In the genomic region with DNA sequence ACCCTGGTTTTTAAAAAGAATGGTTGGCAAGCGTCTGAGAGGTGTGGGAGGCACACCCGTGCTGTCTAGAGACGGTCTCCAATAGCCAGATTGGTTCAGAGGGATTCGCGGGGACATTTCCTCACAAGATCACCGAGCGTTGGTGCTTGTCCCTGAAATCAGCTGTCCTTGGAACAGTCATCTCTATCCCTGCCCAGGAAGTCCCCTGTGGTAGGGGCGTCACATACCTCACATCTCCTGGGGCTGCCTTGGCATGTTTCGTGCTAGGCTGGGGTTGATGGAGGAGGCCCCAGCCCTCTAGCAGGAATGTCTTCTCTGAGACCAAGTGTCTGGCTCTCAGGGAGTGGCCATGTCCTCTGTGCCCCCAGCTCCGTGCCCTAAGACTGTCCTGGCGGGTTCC, we compare ENCODE assay signal across 2 cellular contexts.
TF ChIP-seq lines count a peak whose summit lies in the region.

No MANE protein-coding gene starts in this region.

TF ChIP-seq in IMR-90, 13 proteins besides CTCF, POLR2A, EP300 and RAD21:
- no peak for TF ChIP-seq RCOR1 (IDR thresholded peaks at IDR 0.05; ENCODE audit: insufficient replicate concordance, low read length)
- TF ChIP-seq CHD1 (IDR thresholded peaks at IDR 0.05; ENCODE audit: low read depth, low read length), result no peak
- TF ChIP-seq CEBPB (IDR thresholded peaks at IDR 0.05; ENCODE audit: low read depth, low read length), result no peak
- TF ChIP-seq SMC3 (IDR thresholded peaks at IDR 0.05; ENCODE audit: low read depth, low read length), result no peak
- TF ChIP-seq MXI1 (IDR thresholded peaks at IDR 0.05; ENCODE audit: borderline replicate concordance, low read depth, low read length), result no peak
- no peak for TF ChIP-seq MAZ (IDR thresholded peaks at IDR 0.05; ENCODE audit: borderline replicate concordance, low read depth, low read length)
- TF ChIP-seq MAFK (IDR thresholded peaks at IDR 0.05; ENCODE audit: low read depth, low read length), result no peak
- no peak for TF ChIP-seq FOS (IDR thresholded peaks at IDR 0.05; ENCODE audit: low read depth, low read length)
- TF ChIP-seq BHLHE40 (IDR thresholded peaks at IDR 0.05; ENCODE audit: low read depth, low read length), result no peak
- no peak for TF ChIP-seq ELK1 (IDR thresholded peaks at IDR 0.05; ENCODE audit: borderline replicate concordance, low read depth, low read length)
- no peak for TF ChIP-seq RFX5 (IDR thresholded peaks at IDR 0.05; ENCODE audit: low read depth, low read length)
- TF ChIP-seq NFE2L2 (IDR thresholded peaks at IDR 0.05; ENCODE audit: low read depth, low read length), result no peak
- TF ChIP-seq, protein P1, sequence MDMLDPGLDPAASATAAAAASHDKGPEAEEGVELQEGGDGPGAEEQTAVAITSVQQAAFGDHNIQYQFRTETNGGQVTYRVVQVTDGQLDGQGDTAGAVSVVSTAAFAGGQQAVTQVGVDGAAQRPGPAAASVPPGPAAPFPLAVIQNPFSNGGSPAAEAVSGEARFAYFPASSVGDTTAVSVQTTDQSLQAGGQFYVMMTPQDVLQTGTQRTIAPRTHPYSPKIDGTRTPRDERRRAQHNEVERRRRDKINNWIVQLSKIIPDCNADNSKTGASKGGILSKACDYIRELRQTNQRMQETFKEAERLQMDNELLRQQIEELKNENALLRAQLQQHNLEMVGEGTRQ (IDR thresholded peaks at IDR 0.05; ENCODE audit: low read depth, low read length), result no peak

TF ChIP-seq in K562, 482 proteins besides CTCF, POLR2A, EP300 and RAD21:
- TF ChIP-seq CBFA2T2 (conservative IDR thresholded peaks at IDR 0.05), result no peak
- TF ChIP-seq, protein P2, sequence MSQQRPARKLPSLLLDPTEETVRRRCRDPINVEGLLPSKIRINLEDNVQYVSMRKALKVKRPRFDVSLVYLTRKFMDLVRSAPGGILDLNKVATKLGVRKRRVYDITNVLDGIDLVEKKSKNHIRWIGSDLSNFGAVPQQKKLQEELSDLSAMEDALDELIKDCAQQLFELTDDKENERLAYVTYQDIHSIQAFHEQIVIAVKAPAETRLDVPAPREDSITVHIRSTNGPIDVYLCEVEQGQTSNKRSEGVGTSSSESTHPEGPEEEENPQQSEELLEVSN (IDR thresholded peaks at IDR 0.05; ENCODE audit: borderline replicate concordance in 1 of 2, extremely low read depth in 1 of 2, insufficient read depth in 1 of 2, insufficient read length in 1 of 2, low read depth in 1 of 2, low read length in 1 of 2, poor library complexity in 1 of 2, severe bottlenecking in 1 of 2), result no peak
- TF ChIP-seq, protein P3, sequence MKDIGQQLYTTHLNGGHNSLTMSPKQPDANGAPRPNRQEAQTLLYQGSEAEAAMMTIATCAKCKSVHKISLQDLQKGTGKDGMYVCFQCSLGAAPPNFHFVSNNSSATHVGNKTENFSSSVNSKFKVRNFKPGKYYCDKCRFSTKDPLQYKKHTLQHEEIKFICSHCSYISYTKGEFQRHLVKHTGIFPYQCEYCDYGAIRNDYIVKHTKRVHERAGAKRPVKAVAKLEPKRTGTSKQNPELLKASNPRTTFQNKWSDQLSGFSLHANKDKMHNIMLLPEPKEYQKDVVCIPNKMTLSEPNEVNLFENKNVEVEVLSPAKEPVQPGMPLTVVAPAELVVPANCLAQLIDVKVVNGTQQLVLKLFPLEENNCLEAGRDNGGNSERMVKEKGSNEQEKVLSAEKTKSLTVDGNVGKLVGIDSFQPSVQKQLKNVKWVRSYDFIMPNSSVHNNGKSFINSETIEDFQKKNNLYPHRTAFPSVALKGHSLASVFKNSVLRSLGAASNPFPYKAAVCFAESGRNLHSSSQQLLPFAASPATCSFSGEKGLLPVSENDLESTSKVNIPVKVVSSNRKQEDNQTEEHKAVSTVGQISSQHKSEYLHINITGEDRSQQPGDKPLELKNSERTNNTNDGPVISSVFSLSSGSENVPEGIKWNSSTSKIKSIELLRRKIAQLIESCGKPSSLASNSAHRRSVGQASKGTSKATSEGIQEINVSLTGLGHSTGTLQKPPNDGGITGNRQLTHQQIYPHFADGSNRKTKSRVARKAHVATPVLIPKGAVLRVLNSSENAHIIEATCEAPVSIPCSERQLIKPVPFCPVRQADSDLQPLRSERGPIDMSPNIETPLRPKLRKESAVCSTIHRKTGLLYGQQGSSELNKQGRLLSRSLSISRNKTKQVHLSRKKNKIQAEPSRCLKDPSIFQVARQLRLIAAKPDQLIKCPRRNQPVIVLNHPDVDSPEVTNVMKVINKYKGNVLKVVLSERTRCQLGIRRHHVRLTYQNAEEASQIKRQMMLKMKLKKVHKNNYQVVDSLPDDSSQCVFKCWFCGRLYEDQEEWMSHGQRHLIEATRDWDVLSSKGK (CRISPR knock-in tag; IDR thresholded peaks at IDR 0.05), result no peak
- TF ChIP-seq IRF2 (CRISPR knock-in tag; IDR thresholded peaks at IDR 0.05), result no peak
- TF ChIP-seq ZFPM2 (CRISPR knock-in tag; IDR thresholded peaks at IDR 0.05), result no peak
- no peak for TF ChIP-seq POU5F1 (IDR thresholded peaks at IDR 0.05; ENCODE audit: borderline replicate concordance, low read depth, low read length, partially characterized antibody)
- TF ChIP-seq, protein P4, sequence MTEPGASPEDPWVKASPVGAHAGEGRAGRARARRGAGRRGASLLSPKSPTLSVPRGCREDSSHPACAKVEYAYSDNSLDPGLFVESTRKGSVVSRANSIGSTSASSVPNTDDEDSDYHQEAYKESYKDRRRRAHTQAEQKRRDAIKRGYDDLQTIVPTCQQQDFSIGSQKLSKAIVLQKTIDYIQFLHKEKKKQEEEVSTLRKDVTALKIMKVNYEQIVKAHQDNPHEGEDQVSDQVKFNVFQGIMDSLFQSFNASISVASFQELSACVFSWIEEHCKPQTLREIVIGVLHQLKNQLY (CRISPR knock-in tag; conservative IDR thresholded peaks at IDR 0.05), result no peak
- no peak for TF ChIP-seq SMAD2 (IDR thresholded peaks at IDR 0.05; ENCODE audit: low read depth, low read length)
- TF ChIP-seq SNRNP70 (optimal IDR thresholded peaks at IDR 0.05; ENCODE audit: low read depth, low read length), result no peak
- no peak for TF ChIP-seq MCM3 (IDR thresholded peaks at IDR 0.05)
- no peak for TF ChIP-seq CBX1 (IDR thresholded peaks at IDR 0.05; ENCODE audit: low read depth)
- TF ChIP-seq PCBP2 (IDR thresholded peaks at IDR 0.05; ENCODE audit: low read depth, low read length, poor library complexity, severe bottlenecking), result no peak
- TF ChIP-seq, protein P5, sequence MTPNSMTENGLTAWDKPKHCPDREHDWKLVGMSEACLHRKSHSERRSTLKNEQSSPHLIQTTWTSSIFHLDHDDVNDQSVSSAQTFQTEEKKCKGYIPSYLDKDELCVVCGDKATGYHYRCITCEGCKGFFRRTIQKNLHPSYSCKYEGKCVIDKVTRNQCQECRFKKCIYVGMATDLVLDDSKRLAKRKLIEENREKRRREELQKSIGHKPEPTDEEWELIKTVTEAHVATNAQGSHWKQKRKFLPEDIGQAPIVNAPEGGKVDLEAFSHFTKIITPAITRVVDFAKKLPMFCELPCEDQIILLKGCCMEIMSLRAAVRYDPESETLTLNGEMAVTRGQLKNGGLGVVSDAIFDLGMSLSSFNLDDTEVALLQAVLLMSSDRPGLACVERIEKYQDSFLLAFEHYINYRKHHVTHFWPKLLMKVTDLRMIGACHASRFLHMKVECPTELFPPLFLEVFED (CRISPR knock-in tag; conservative IDR thresholded peaks at IDR 0.05), result no peak
- TF ChIP-seq ERF (CRISPR knock-in tag; IDR thresholded peaks at IDR 0.05), result no peak
- no peak for TF ChIP-seq HDAC6 (IDR thresholded peaks at IDR 0.05; ENCODE audit: low read depth, low read length)
- TF ChIP-seq, protein P6, sequence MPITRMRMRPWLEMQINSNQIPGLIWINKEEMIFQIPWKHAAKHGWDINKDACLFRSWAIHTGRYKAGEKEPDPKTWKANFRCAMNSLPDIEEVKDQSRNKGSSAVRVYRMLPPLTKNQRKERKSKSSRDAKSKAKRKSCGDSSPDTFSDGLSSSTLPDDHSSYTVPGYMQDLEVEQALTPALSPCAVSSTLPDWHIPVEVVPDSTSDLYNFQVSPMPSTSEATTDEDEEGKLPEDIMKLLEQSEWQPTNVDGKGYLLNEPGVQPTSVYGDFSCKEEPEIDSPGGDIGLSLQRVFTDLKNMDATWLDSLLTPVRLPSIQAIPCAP (CRISPR knock-in tag; IDR thresholded peaks at IDR 0.05; ENCODE audit: borderline replicate concordance), result no peak
- no peak for TF ChIP-seq BCOR (IDR thresholded peaks at IDR 0.05)
- no peak for TF ChIP-seq COPS2 (conservative IDR thresholded peaks at IDR 0.05)
- TF ChIP-seq, protein P7, sequence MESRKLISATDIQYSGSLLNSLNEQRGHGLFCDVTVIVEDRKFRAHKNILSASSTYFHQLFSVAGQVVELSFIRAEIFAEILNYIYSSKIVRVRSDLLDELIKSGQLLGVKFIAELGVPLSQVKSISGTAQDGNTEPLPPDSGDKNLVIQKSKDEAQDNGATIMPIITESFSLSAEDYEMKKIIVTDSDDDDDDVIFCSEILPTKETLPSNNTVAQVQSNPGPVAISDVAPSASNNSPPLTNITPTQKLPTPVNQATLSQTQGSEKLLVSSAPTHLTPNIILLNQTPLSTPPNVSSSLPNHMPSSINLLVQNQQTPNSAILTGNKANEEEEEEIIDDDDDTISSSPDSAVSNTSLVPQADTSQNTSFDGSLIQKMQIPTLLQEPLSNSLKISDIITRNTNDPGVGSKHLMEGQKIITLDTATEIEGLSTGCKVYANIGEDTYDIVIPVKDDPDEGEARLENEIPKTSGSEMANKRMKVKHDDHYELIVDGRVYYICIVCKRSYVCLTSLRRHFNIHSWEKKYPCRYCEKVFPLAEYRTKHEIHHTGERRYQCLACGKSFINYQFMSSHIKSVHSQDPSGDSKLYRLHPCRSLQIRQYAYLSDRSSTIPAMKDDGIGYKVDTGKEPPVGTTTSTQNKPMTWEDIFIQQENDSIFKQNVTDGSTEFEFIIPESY (CRISPR knock-in tag; IDR thresholded peaks at IDR 0.05), result no peak
